22 cellular contexts compared by ENCODE assay signal in the genomic region with DNA sequence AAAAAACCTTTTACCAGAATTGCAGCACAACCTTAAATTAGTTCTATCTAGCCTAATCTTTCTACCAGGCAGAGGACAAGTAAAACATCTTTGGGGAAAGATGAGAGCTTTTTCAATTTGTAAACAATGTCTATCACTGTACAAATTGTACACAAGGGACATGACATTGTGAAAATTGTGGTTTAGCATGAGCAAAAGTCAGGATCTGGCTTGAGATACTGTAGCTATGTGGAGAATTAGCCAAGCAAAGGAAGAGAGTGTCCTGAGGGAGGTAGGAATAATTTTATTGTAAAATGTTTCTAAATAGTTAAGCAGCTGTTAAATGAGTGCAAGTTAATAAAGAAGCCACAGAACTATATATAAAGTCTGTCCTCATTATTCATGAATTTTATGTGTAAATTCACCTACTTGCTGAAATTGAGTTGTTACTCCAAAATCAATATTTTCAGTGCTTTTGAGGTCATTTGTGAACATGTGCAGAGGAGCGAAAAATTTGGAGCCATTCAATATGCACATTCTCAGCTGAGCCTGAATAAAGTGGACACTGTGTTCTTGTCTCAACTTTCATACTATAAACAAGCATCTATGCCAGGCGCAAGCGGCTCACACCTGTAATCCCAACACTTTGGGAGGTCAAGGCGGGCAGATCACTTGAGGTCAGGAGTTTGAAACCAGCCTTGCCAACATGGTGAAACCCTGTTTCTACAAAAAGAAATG. TPM values are rescaled to one million over a fixed set of nuclear protein-coding genes. Genes with fewer than 3 reads are reported as not detected.
A peak's percentile ranks its signal among the peaks of the same experiment; 100 is the strongest.
DNase-seq lines count a peak whose midpoint lies in the region; ATAC-seq and TF ChIP-seq lines count a peak whose summit lies in the region.
"Had no signal": no experiment of that assay in that cellular context is flagged by ENCODE, and none has a peak within 500 bp of the region (broad histone marks: within the 10 kb centered on the region; RNA-seq: fewer than 3 reads in every experiment).

No MANE protein-coding gene starts in this region.

- DNase-seq in Right ventricle myocardium inferior (ENCODE audit: missing footprints) (no peak), cardiac septum (ENCODE audit: low spot score) (no peak), inferior parietal cortex (ENCODE audit: extremely low spot score) (peak; percentile 5), sciatic nerve (ENCODE audit: low spot score) (no peak), substantia nigra (lab: John Stamatoyannopoulos, UW) (no peak), sigmoid colon (no peak)
- DNase-seq: AML-193; CD4-positive, alpha-beta memory T cell; DMS153; DMS79; GDM1; H7; HFFc6; IMR-90 had no signal

- no peak overlapping the region for H3K4me3 ChIP-seq in sigmoid colon
- H3K4me3 ChIP-seq: A549, BLaER1, GM23338 had no signal

- H3K27me3 ChIP-seq in sigmoid colon, result no peaks in the 10 kb centered on the region
- H3K27me3 ChIP-seq: BLaER1 had no signal

- H3K36me3 ChIP-seq in sigmoid colon, result no peaks in the 10 kb centered on the region
- H3K36me3 ChIP-seq: BLaER1 had no signal

- H3K4me1 ChIP-seq in sigmoid colon, result no peaks in the 10 kb centered on the region
- H3K4me1 ChIP-seq: A549, BLaER1 had no signal

- ATAC-seq in Right ventricle myocardium inferior, result peak; percentile 79
- peak; percentile 93 for ATAC-seq in sciatic nerve
- ATAC-seq in GM18498 (IDR thresholded peaks at IDR 0.05; ENCODE audit: unreplicated experiment), result no peak
- ATAC-seq: A549, GM23338, HCT116 had no signal

- 84 to 93% methylated on average over 4 of the region's 4 CpGs for WGBS in sigmoid colon, 2 donors

- intact Hi-C loops in Right ventricle myocardium inferior (cut with DNase I), result no loop called here
- intact Hi-C loops in cardiac septum (cut with DNase I), result no loop called here
- intact Hi-C loops in sciatic nerve (cut with DNase I), result no loop called here
- intact Hi-C loops in sigmoid colon (cut with DNase I), result no loop called here

- no peak for TF ChIP-seq CTCF in sigmoid colon (IDR thresholded peaks at IDR 0.05)

- no peak for TF ChIP-seq POLR2A in sigmoid colon (IDR thresholded peaks at IDR 0.05)

- TF ChIP-seq EP300 in sigmoid colon (IDR thresholded peaks at IDR 0.05), result no peak

- no peaks in the 10 kb centered on the region for H3K9me3 ChIP-seq in sigmoid colon
- H3K9me3 ChIP-seq: A549, BLaER1 had no signal

- H3K27ac ChIP-seq in substantia nigra (ENCODE audit: low read depth, low read length, poor library complexity, severe bottlenecking), result no peak overlapping the region
- no peak overlapping the region for H3K27ac ChIP-seq in sigmoid colon
- H3K27ac ChIP-seq: 22Rv1, A549, BLaER1 had no signal

RNA-seq across cellular contexts. Expression of gene POM121L12, which starts 42.8 kb away (rescaled TPM):
- total RNA-seq in Right ventricle myocardium inferior (not detected), cardiac septum (not detected), sciatic nerve (not detected), sigmoid colon (not detected)
- polyA plus RNA-seq in sigmoid colon, result not detected
- total RNA-seq: CD4-positive, alpha-beta memory T cell; Daoy; GM23338; H7; HFFc6; IMR-90 had no signal
- polyA plus RNA-seq: A549; CD14-positive monocyte; CD4-positive, alpha-beta memory T cell; GM23338; IMR-90 had no signal
